ENCODE assay signal across 8 cellular contexts in genomic region chr3:120349819-120350125, GRCh38. TPM values are rescaled to one million over a fixed set of nuclear protein-coding genes. Genes with fewer than 3 reads are reported as not detected.
DNase-seq lines count a peak whose midpoint lies in the region; ATAC-seq and TF ChIP-seq lines count a peak whose summit lies in the region.

No MANE protein-coding gene starts in this region.

- peaks cover 41% of the 10 kb centered on the region for H3K79me2 ChIP-seq in mammary epithelial cell (ENCODE audit: insufficient read depth, low read length)

- peaks cover 0 to 10% of the 10 kb centered on the region in 2 donors for H3K36me3 Mint-ChIP-seq in CD4-positive, alpha-beta memory T cell
- peaks cover 4% of the 10 kb centered on the region for H3K36me3 Mint-ChIP-seq in memory B cell

- peak overlapping the region; percentile 92 for H3K4me2 ChIP-seq in mammary epithelial cell (ENCODE audit: insufficient read depth, low read depth, low read length)

- POLR2A ChIA-PET in CD4-positive, alpha-beta memory T cell (lab: Charles Lee; ENCODE audit: partially characterized antibody): interaction anchor here (0.8 to 3.8 kb wide), 13 partner anchors 9 to 887 kb away, joined by 3 to 47 read pairs (median 7); partner anchors contain the start of genes GSK3B, GTF2E1, NDUFB4 and RABL3

- dilution Hi-C loops in mammary epithelial cell (cut with HindIII; ENCODE audit: low sequenced_read_pairs): no loop called here

- DNase-seq in CD4-positive, alpha-beta memory T cell: no peak
- DNase-seq in mammary epithelial cell (no peak), memory B cell (ENCODE audit: low spot score in 2 of 2) (no peak), upper lobe of right lung (no peak), mucosa of gallbladder (ENCODE audit: low spot score) (no peak), glomerular visceral epithelial cell (ENCODE audit: extremely low spot score) (no peak)

- H4K20me1 ChIP-seq in mammary epithelial cell (ENCODE audit: insufficient read depth, low read length): no peaks in the 10 kb centered on the region

- peaks cover 2% of the 10 kb centered on the region in 2 donors for H3K27me3 Mint-ChIP-seq in CD4-positive, alpha-beta memory T cell
- no peaks in the 10 kb centered on the region for H3K27me3 Mint-ChIP-seq in memory B cell

- BruUV-seq in mammary epithelial cell (replicated peaks; lab: Mats Ljungman, UMichigan): TSS peak; percentile 76

- H3K27ac Mint-ChIP-seq in CD4-positive, alpha-beta memory T cell: peak overlapping the region; percentile 87 to 96 (median 92)
- peak overlapping the region; percentile 91 for H3K27ac Mint-ChIP-seq in memory B cell

- CTCF ChIA-PET in CD4-positive, alpha-beta memory T cell (lab: Charles Lee; ENCODE audit: partially characterized antibody): interaction anchor here (0.8 to 4.5 kb wide), 8 partner anchors 8 to 1125 kb away, joined by 3 to 21 read pairs (median 5); no protein-coding TSS in a partner anchor
- CTCF ChIA-PET in mammary epithelial cell (lab: Charles Lee; ENCODE audit: low non-redundant PET): interaction anchor here (1.1 kb wide), 1 partner anchor 68 kb away, joined by 8 read pairs; no protein-coding TSS in a partner anchor

- H3K9me3 Mint-ChIP-seq in CD4-positive, alpha-beta memory T cell: no peaks in the 10 kb centered on the region
- no peaks in the 10 kb centered on the region for H3K9me3 Mint-ChIP-seq in memory B cell

- no peak for TF ChIP-seq CTCF in mammary epithelial cell (conservative IDR thresholded peaks at IDR 0.05 in 1 of 2, IDR thresholded peaks at IDR 0.05 in 1 of 2; ENCODE audit: extremely low read depth in 1 of 2, insufficient read depth in 1 of 2, low read depth in 1 of 2, low read length in 2 of 2)
- no peak for TF ChIP-seq CTCF in upper lobe of right lung (IDR thresholded peaks at IDR 0.05)

- H3K4me1 ChIP-seq in CD4-positive, alpha-beta memory T cell (ENCODE audit: insufficient read depth, low read length): peaks cover 40% of the 10 kb centered on the region
- H3K4me1 ChIP-seq in HUES6 (ENCODE audit: control insufficient read depth, insufficient read depth, low read length): peaks cover 17% of the 10 kb centered on the region
- peaks cover 8% of the 10 kb centered on the region for H3K4me1 ChIP-seq in mammary epithelial cell (ENCODE audit: insufficient read depth, low read length)
- H3K4me1 ChIP-seq in upper lobe of right lung: peaks cover 22% of the 10 kb centered on the region

- in situ Hi-C loops in mammary epithelial cell (cut with MboI; ENCODE audit: low sequenced_read_pairs in 2 of 2): no loop called here

- peak overlapping the region; percentile 96 for H2AFZ ChIP-seq in mammary epithelial cell (ENCODE audit: low read depth, low read length)

- peak overlapping the region; percentile 88 to 95 (median 93) for H3K4me3 Mint-ChIP-seq in CD4-positive, alpha-beta memory T cell
- peak overlapping the region; percentile 90 for H3K4me3 Mint-ChIP-seq in memory B cell

- H3K4me3 ChIP-seq in CD4-positive, alpha-beta memory T cell (ENCODE audit: low read length in 2 of 2): peak overlapping the region; percentile 67
- H3K4me3 ChIP-seq in HUES6 (ENCODE audit: low read depth, low read length): peak overlapping the region; percentile 90
- H3K4me3 ChIP-seq in mammary epithelial cell (replicated peaks in 1 of 3; ENCODE audit: insufficient read depth in 1 of 3, low read depth in 2 of 3, low read length in 3 of 3): peak overlapping the region; percentile 85 to 95 (median 85)
- H3K4me3 ChIP-seq in upper lobe of right lung: peak overlapping the region; percentile 88

- 2% methylated on average over 8 of the region's 8 CpGs for WGBS in mammary epithelial cell (ENCODE audit: low coverage, missing lambda C conversion rate)

- H3K9me3 ChIP-seq in CD4-positive, alpha-beta memory T cell (ENCODE audit: control insufficient read depth in 1 of 2, low read length in 2 of 2): no peaks in the 10 kb centered on the region
- H3K9me3 ChIP-seq in HUES6 (ENCODE audit: control insufficient read depth, insufficient read depth, low read depth, low read length) (no peaks in the 10 kb centered on the region), mammary epithelial cell (replicated peaks; ENCODE audit: insufficient read depth, low read length) (no peaks in the 10 kb centered on the region), upper lobe of right lung (no peaks in the 10 kb centered on the region)

- peaks cover 30 to 44% (median 37%) of the 10 kb centered on the region in 4 donors for H3K4me1 Mint-ChIP-seq in CD4-positive, alpha-beta memory T cell
- H3K4me1 Mint-ChIP-seq in memory B cell: peaks cover 27% of the 10 kb centered on the region

- H3K9ac ChIP-seq in HUES6 (ENCODE audit: low read length) (peak overlapping the region; percentile 88), mammary epithelial cell (ENCODE audit: insufficient read depth, low read length) (peak overlapping the region; percentile 85)

- ATAC-seq in memory B cell (ENCODE audit: low read depth): no peak
- ATAC-seq in upper lobe of right lung: no peak
- no peak for ATAC-seq in GM18517 (IDR thresholded peaks at IDR 0.05; ENCODE audit: unreplicated experiment)

- H3K27ac ChIP-seq in CD4-positive, alpha-beta memory T cell (ENCODE audit: low read depth, low read length): peak overlapping the region; percentile 77
- H3K27ac ChIP-seq in HUES6 (ENCODE audit: low read depth, low read length) (peak overlapping the region; percentile 80; the same call in 1 of the 2 replicates), mammary epithelial cell (ENCODE audit: insufficient read depth, low read depth, low read length) (peak overlapping the region; percentile 76), upper lobe of right lung (peak overlapping the region; percentile 90)

- intact Hi-C loops in CD4-positive, alpha-beta memory T cell (cut with micrococcal nuclease): loop anchor here (1.0 to 10.0 kb wide), 8 partner anchors 67 to 885 kb away; partner anchors contain the start of genes COX17, GSK3B, GTF2E1 and NDUFB4
- intact Hi-C loops in mammary epithelial cell (cut with micrococcal nuclease) (loop anchor here (1.0 to 5.0 kb wide), 5 partner anchors 67 to 1112 kb away; no protein-coding TSS in a partner anchor), upper lobe of right lung (cut with DNase I) (no loop called here)

- H3K27me3 ChIP-seq in CD4-positive, alpha-beta memory T cell (ENCODE audit: insufficient read depth, low read length): no peaks in the 10 kb centered on the region
- peaks cover 3% of the 10 kb centered on the region; the same call in 1 of the 2 replicates for H3K27me3 ChIP-seq in HUES6 (ENCODE audit: control insufficient read depth, insufficient read depth, low read length)
- no peaks in the 10 kb centered on the region for H3K27me3 ChIP-seq in mammary epithelial cell (ENCODE audit: insufficient read depth, low read length)
- H3K27me3 ChIP-seq in upper lobe of right lung: no peaks in the 10 kb centered on the region

- no peaks in the 10 kb centered on the region for H3K36me3 ChIP-seq in CD4-positive, alpha-beta memory T cell (ENCODE audit: insufficient read depth, low read length)
- H3K36me3 ChIP-seq in HUES6 (ENCODE audit: control insufficient read depth, insufficient read depth, low read length) (0 out of 2 replicates have a peak, but pooled peaks cover 2% of the 10 kb centered on the region), mammary epithelial cell (ENCODE audit: insufficient read depth, low read length) (no peaks in the 10 kb centered on the region), upper lobe of right lung (no peaks in the 10 kb centered on the region)

RNA-seq across cellular contexts. Expression of gene LRRC58, which starts 0.6 kb away (rescaled TPM):
- total RNA-seq in CD4-positive, alpha-beta memory T cell: 10 to 100 TPM; 23.0 to 23.6 TPM
- 1 to 10 TPM; 6.0 to 8.8 TPM for polyA plus RNA-seq in CD4-positive, alpha-beta memory T cell
- 10 to 100 TPM; 21.3 to 28.2 TPM for total RNA-seq in mammary epithelial cell
- 12.9 TPM for polyA plus RNA-seq in mammary epithelial cell
- 20.2 TPM for polyA minus RNA-seq in mammary epithelial cell
- total RNA-seq in upper lobe of right lung: 21.8 TPM
- 16.6 TPM for total RNA-seq in mucosa of gallbladder
